In genomic region chr4:185742766-185743165, GRCh38 we compare ENCODE assay signal across 12 cellular contexts.
DNase-seq lines count a peak whose midpoint lies in the region; ATAC-seq and TF ChIP-seq lines count a peak whose summit lies in the region.
"Had no signal": no experiment of that assay in that cellular context is flagged by ENCODE, and none has a peak within 500 bp of the region (broad histone marks: within the 10 kb centered on the region; RNA-seq: fewer than 3 reads in every experiment).

No MANE protein-coding gene starts in this region.

- H3K27me3 ChIP-seq in liver (ENCODE audit: control insufficient read depth in 4 of 4, insufficient read depth in 4 of 4, low read length in 3 of 4) = no peaks in the 10 kb centered on the region
- H3K27me3 ChIP-seq in osteoblast (ENCODE audit: insufficient read depth, low read length) = no peaks in the 10 kb centered on the region

- H3K9ac ChIP-seq in liver (ENCODE audit: low read depth in 1 of 2, low read length in 2 of 2) = peak overlapping the region in 1 of 2 donors; percentile 12

- H3K9me3 ChIP-seq in liver (ENCODE audit: control insufficient read depth in 4 of 4, low read length in 3 of 4) = no peaks in the 10 kb centered on the region
- no peaks in the 10 kb centered on the region for H3K9me3 ChIP-seq in osteoblast (ENCODE audit: low read depth, low read length)

- H3K4me2 ChIP-seq in osteoblast (ENCODE audit: insufficient read depth, low read length) = no peak overlapping the region

- H3K4me3 ChIP-seq in liver (ENCODE audit: low read depth in 1 of 3, low read length in 3 of 3) = no peak overlapping the region
- no peak overlapping the region for H3K4me3 ChIP-seq in osteoblast (ENCODE audit: insufficient read depth, low read length)

- no peak for TF ChIP-seq RAD21 in liver (IDR thresholded peaks at IDR 0.05)

- H3K36me3 ChIP-seq in liver (ENCODE audit: control insufficient read depth in 4 of 4, insufficient read depth in 3 of 4, low read depth in 1 of 4, low read length in 3 of 4) (peaks cover 0 to 6% (median 1%) of the 10 kb centered on the region in 4 donors), osteoblast (ENCODE audit: insufficient read depth, low read length) (no peaks in the 10 kb centered on the region)

- no peak for TF ChIP-seq CTCF in RWPE1 (conservative IDR thresholded peaks at IDR 0.05; ENCODE audit: low read depth)
- no peak for TF ChIP-seq CTCF in liver (IDR thresholded peaks at IDR 0.05; ENCODE audit: low read depth, low read length, missing input control)
- no peak for TF ChIP-seq CTCF in osteoblast (IDR thresholded peaks at IDR 0.05; ENCODE audit: extremely low read depth, low read depth, low read length)

- no peaks in the 10 kb centered on the region for H4K20me1 ChIP-seq in osteoblast (ENCODE audit: insufficient read depth, low read length)

- H3K4me1 ChIP-seq in liver (ENCODE audit: control insufficient read depth in 4 of 4, insufficient read depth in 4 of 4, low read length in 3 of 4) = peaks cover 2 to 80% (median 45%) of the 10 kb centered on the region in 4 donors
- H3K4me1 ChIP-seq in osteoblast (ENCODE audit: insufficient read depth, low read length) = peaks cover 23% of the 10 kb centered on the region

- H3K79me2 ChIP-seq in osteoblast (ENCODE audit: insufficient read depth, low read length) = peaks cover 6% of the 10 kb centered on the region

- peak; percentile 20 for DNase-seq in RWPE1 (ENCODE audit: low spot score)
- no peak for DNase-seq in NAMALWA (ENCODE audit: low spot score)
- DNase-seq in retina = no peak
- no peak for DNase-seq in midbrain (lab: John Stamatoyannopoulos, UW)
- DNase-seq in osteoblast (ENCODE audit: insufficient read length, low spot score, missing footprints) = no peak
- DNase-seq: cortex of kidney, hippocampal formation, NCI-H1417 treated with DMSO at 0.1 percent for 48 hours, T-cell had no signal

- CTCF ChIA-PET in RWPE1 (lab: Yijun Ruan, JAX) = interaction anchor here (0.6 to 1.1 kb wide), 2 partner anchors 72 to 279 kb away, joined by 3 read pairs; no protein-coding TSS in a partner anchor

- POLR2A ChIA-PET in RWPE1 (lab: Yijun Ruan, JAX; ENCODE audit: low non-redundant PET) = no interaction called here

- WGBS in liver = 56% methylated on average over 8 of the region's 8 CpGs

- H2AFZ ChIP-seq in osteoblast (ENCODE audit: low read length) = no peak overlapping the region

- no peak overlapping the region for H3K27ac ChIP-seq in RWPE1
- peak overlapping the region; percentile 69 to 82 for H3K27ac ChIP-seq in liver (ENCODE audit: low read depth in 1 of 2, low read length in 2 of 2)
- H3K27ac ChIP-seq in osteoblast (ENCODE audit: low read depth, low read length) = no peak overlapping the region

- ATAC-seq in GM19025 (IDR thresholded peaks at IDR 0.05; ENCODE audit: low read depth, unreplicated experiment) (peak; percentile 51), HG02763 (IDR thresholded peaks at IDR 0.05; ENCODE audit: unreplicated experiment) (peak; percentile 49)
- ATAC-seq: T-cell had no signal

TF ChIP-seq in liver, 16 proteins besides CTCF, POLR2A, EP300 and RAD21:
- peak in 1 of 2 donors; percentile 51 for TF ChIP-seq RXRA (IDR thresholded peaks at IDR 0.05)
- TF ChIP-seq JUND (IDR thresholded peaks at IDR 0.05) = peak in 1 of 2 donors; percentile 25
- TF ChIP-seq REST (IDR thresholded peaks at IDR 0.05) = no peak
- TF ChIP-seq HNF4A (conservative IDR thresholded peaks at IDR 0.05) = peak in 1 of 2 donors; percentile 37
- peak; percentile 30 for TF ChIP-seq ATF3 (IDR thresholded peaks at IDR 0.05)

Comparison
In these comparisons a context has a peak if more than half of its experiments do, and no peak if none do; other contexts are left out.
1. H3K27ac ChIP-seq: peak in liver (2 of 2); none in RWPE1 (single experiment) and osteoblast (single experiment).